12 cellular contexts compared by ENCODE assay signal in genomic region chr13:113220141-113220598, GRCh38. TPM values are rescaled to one million over a fixed set of nuclear protein-coding genes. Genes with fewer than 3 reads are reported as not detected.
DNase-seq lines count a peak whose midpoint lies in the region; ATAC-seq and TF ChIP-seq lines count a peak whose summit lies in the region.
"Had no signal": no experiment of that assay in that cellular context is flagged by ENCODE, and none has a peak within 500 bp of the region (broad histone marks: within the 10 kb centered on the region; RNA-seq: fewer than 3 reads in every experiment).

No MANE protein-coding gene starts in this region.

- DNase-seq in Right ventricle myocardium superior (no peak), Right ventricle myocardium inferior (ENCODE audit: missing footprints) (no peak), colonic mucosa (peak; percentile 85), memory B cell (ENCODE audit: low spot score in 2 of 2) (no peak), GF-D8 (lab: John Stamatoyannopoulos, UW) (no peak), spleen (no peak), mesothelial cell of epicardium (ENCODE audit: low spot score in 2 of 2, unreplicated experiment in 2 of 2) (no peak)
- DNase-seq in activated CD4-positive, alpha-beta memory T cell treated with anti-CD3 and anti-CD28 coated beads, Interleukin-2, amount 10 ng/mL, durations not matched to agents 7 days and 5 days = no peak
- DNase-seq: COR-L47, foreskin keratinocyte, posterior cingulate gyrus had no signal

- H3K27me3 ChIP-seq in colonic mucosa (no peaks in the 10 kb centered on the region), spleen (replicated peaks in 1 of 7) (no peaks in the 10 kb centered on the region)
- H3K27me3 ChIP-seq: cardiac muscle cell, foreskin keratinocyte had no signal

- no peaks in the 10 kb centered on the region for H3K9me3 Mint-ChIP-seq in memory B cell
- no peaks in the 10 kb centered on the region for H3K9me3 Mint-ChIP-seq in activated CD4-positive, alpha-beta memory T cell treated with anti-CD3 and anti-CD28 coated beads, Interleukin-2, amount 10 ng/mL, durations not matched to agents 7 days and 5 days
- H3K9me3 Mint-ChIP-seq in mesothelial cell of epicardium = no peaks in the 10 kb centered on the region

- H3K27me3 Mint-ChIP-seq in memory B cell = no peaks in the 10 kb centered on the region
- H3K27me3 Mint-ChIP-seq in activated CD4-positive, alpha-beta memory T cell treated with anti-CD3 and anti-CD28 coated beads, Interleukin-2, amount 10 ng/mL, durations not matched to agents 7 days and 5 days = no peaks in the 10 kb centered on the region
- H3K27me3 Mint-ChIP-seq in mesothelial cell of epicardium (ENCODE audit: low read depth) = no peaks in the 10 kb centered on the region

- intact Hi-C loops in Right ventricle myocardium superior (cut with DNase I) = loop anchor here (5.0 kb wide), 1 partner anchor 188 kb away; no protein-coding TSS in a partner anchor
- intact Hi-C loops in Right ventricle myocardium inferior (cut with DNase I) = loop anchor here (5.0 kb wide), 2 partner anchors 68 to 183 kb away; no protein-coding TSS in a partner anchor
- intact Hi-C loops in colonic mucosa (cut with DNase I) = no loop called here
- intact Hi-C loops in spleen (cut with DNase I; ENCODE audit: low total_unique reads) = loop anchor here (10.0 kb wide), 1 partner anchor 165 kb away; no protein-coding TSS in a partner anchor

- TF ChIP-seq CTCF in colonic mucosa (IDR thresholded peaks at IDR 0.05) (no peak), spleen (IDR thresholded peaks at IDR 0.05 in 8 of 11, conservative IDR thresholded peaks at IDR 0.05 in 3 of 11) (no peak), mesothelial cell of epicardium (IDR thresholded peaks at IDR 0.05; ENCODE audit: unreplicated experiment) (no peak)

- H3K4me3 ChIP-seq in colonic mucosa = no peak overlapping the region
- H3K4me3 ChIP-seq in spleen = no peak overlapping the region
- H3K4me3 ChIP-seq: cardiac muscle cell had no signal

- no peak overlapping the region for H3K9ac ChIP-seq in colonic mucosa (ENCODE audit: low read depth in 2 of 2, low read length in 2 of 2)

- H3K4me1 ChIP-seq in colonic mucosa (no peaks in the 10 kb centered on the region), spleen (peaks cover 0 to 31% (median 9%) of the 10 kb centered on the region in 6 donors)

- ATAC-seq in Right ventricle myocardium superior (ENCODE audit: poor library complexity) = peak; percentile 25
- no peak for ATAC-seq in Right ventricle myocardium inferior
- ATAC-seq in memory B cell (ENCODE audit: low read depth) = no peak
- ATAC-seq: foreskin keratinocyte had no signal

- peaks cover 7% of the 10 kb centered on the region for H3K4me1 Mint-ChIP-seq in memory B cell
- peaks cover 21% of the 10 kb centered on the region for H3K4me1 Mint-ChIP-seq in activated CD4-positive, alpha-beta memory T cell treated with anti-CD3 and anti-CD28 coated beads, Interleukin-2, amount 10 ng/mL, durations not matched to agents 7 days and 5 days
- peaks cover 11% of the 10 kb centered on the region for H3K4me1 Mint-ChIP-seq in mesothelial cell of epicardium

- H3K36me3 ChIP-seq in colonic mucosa (no peaks in the 10 kb centered on the region), spleen (peaks cover 0 to 71% (median 48%) of the 10 kb centered on the region in 6 donors)

- H3K9me3 ChIP-seq in colonic mucosa = no peaks in the 10 kb centered on the region
- no peaks in the 10 kb centered on the region for H3K9me3 ChIP-seq in spleen

- no peak overlapping the region for H3K4me3 Mint-ChIP-seq in memory B cell
- H3K4me3 Mint-ChIP-seq in activated CD4-positive, alpha-beta memory T cell treated with anti-CD3 and anti-CD28 coated beads, Interleukin-2, amount 10 ng/mL, durations not matched to agents 7 days and 5 days = no peak overlapping the region
- no peak overlapping the region for H3K4me3 Mint-ChIP-seq in mesothelial cell of epicardium

- H3K36me3 Mint-ChIP-seq in memory B cell = peaks cover 29% of the 10 kb centered on the region
- peaks cover 38% of the 10 kb centered on the region for H3K36me3 Mint-ChIP-seq in activated CD4-positive, alpha-beta memory T cell treated with anti-CD3 and anti-CD28 coated beads, Interleukin-2, amount 10 ng/mL, durations not matched to agents 7 days and 5 days (ENCODE audit: low read depth)
- peaks cover 31% of the 10 kb centered on the region for H3K36me3 Mint-ChIP-seq in mesothelial cell of epicardium

- POLR2A ChIA-PET in activated CD4-positive, alpha-beta memory T cell treated with anti-CD3 and anti-CD28 coated beads, Interleukin-2, amount 10 ng/mL, durations not matched to agents 7 days and 5 days (lab: Charles Lee) = no interaction called here

- H3K27ac ChIP-seq in colonic mucosa (no peak overlapping the region), spleen (no peak overlapping the region)
- H3K27ac ChIP-seq: cardiac muscle cell, foreskin keratinocyte had no signal

- H3K27ac Mint-ChIP-seq in memory B cell (peak overlapping the region; percentile 36), mesothelial cell of epicardium (no peak overlapping the region)
- no peak overlapping the region for H3K27ac Mint-ChIP-seq in activated CD4-positive, alpha-beta memory T cell treated with anti-CD3 and anti-CD28 coated beads, Interleukin-2, amount 10 ng/mL, durations not matched to agents 7 days and 5 days

- CTCF ChIA-PET in activated CD4-positive, alpha-beta memory T cell treated with anti-CD3 and anti-CD28 coated beads, Interleukin-2, amount 10 ng/mL, durations not matched to agents 7 days and 5 days (lab: Charles Lee) = no interaction called here

- 83 to 88% (median 85%) methylated on average over 13 of the region's 13 CpGs for whole genome bisulfite sequencing in spleen, 5 donors

- no peak for TF ChIP-seq POLR2A in spleen (IDR thresholded peaks at IDR 0.05)

RNA-seq across cellular contexts. Expression of gene CUL4A, which starts 10.8 kb away (rescaled TPM):
- total RNA-seq in Right ventricle myocardium superior (141 TPM), Right ventricle myocardium inferior (143 TPM), colonic mucosa (10 to 100 TPM; 54.6 to 62.6 TPM), spleen (10 to 100 TPM; 54.8 to 99.3 (median 70.1) TPM), mesothelial cell of epicardium (74.4 to 79.8 TPM (median 75.3 TPM) in 3 replicates)
- total RNA-seq in activated CD4-positive, alpha-beta memory T cell treated with anti-CD3 and anti-CD28 coated beads, Interleukin-2, amount 10 ng/mL, durations not matched to agents 7 days and 5 days = 10 to 100 TPM; 67.2 to 68.8 TPM
- 10 to 100 TPM; 24.4 to 35.6 (median 34.7) TPM for polyA plus RNA-seq in spleen

RNA-seq across cellular contexts. Expression of gene PCID2, which starts 11.7 kb away (rescaled TPM):
- total RNA-seq in Right ventricle myocardium superior = 54.4 TPM
- 57.2 TPM for total RNA-seq in Right ventricle myocardium inferior
- 10 to 100 TPM; 23.4 to 40.2 TPM for total RNA-seq in colonic mucosa
- 10 to 100 TPM; 58.9 to 66.2 TPM for total RNA-seq in activated CD4-positive, alpha-beta memory T cell treated with anti-CD3 and anti-CD28 coated beads, Interleukin-2, amount 10 ng/mL, durations not matched to agents 7 days and 5 days
- total RNA-seq in spleen = 10 to 100 TPM; 38.4 to 71.0 (median 49.9) TPM
- 10 to 100 TPM; 34.3 to 45.6 (median 41.2) TPM for polyA plus RNA-seq in spleen
- 44.9 to 53.5 TPM (median 51.2 TPM) in 3 replicates for total RNA-seq in mesothelial cell of epicardium
